Comparison of ENCODE assay signal across 21 cellular contexts in the genomic region with DNA sequence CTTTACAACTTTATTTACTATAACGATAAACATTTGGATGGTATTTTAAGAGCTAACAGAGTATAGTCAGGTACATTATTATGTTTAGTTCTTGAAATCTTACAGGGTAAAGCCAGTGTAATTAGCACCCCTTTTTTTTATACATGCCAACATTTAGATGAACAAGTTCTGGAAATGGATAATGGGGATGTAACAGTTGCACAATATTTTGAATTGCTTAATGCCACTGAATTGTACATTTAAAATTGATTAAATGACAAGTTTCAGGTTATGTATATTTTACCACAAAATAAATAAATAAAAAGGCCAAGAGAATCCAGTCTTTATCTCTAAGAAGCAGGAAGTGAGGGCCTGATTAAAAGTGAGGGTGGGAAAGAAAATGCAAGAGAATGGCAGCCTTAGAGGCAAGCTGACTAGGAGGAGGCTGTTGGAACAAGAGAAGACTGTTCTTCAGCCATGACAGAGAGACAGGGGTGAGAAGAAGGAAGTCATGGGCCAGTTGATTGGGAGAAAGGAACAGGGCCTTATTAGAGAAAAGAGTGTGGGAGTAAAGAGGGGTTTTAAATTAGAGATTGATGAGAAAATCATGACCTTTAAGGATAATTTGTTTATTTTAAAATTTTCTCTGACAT. TPM values are rescaled to one million over a fixed set of nuclear protein-coding genes. Genes with fewer than 3 reads are reported as not detected.
"Had no signal": no experiment of that assay in that cellular context is flagged by ENCODE, and none has a peak within 500 bp of the region (broad histone marks: within the 10 kb centered on the region; RNA-seq: fewer than 3 reads in every experiment).

No MANE protein-coding gene starts in this region.

- H3K36me3 Mint-ChIP-seq: mesothelial cell of epicardium; natural killer cell treated with Interleukin-12 subunit alpha and Interleukin-12 subunit beta and Interleukin-15 and Interleukin-18, amount 100 ng/mL, for 72 hours; neural progenitor cell had no signal

- H3K4me3 Mint-ChIP-seq: effector memory CD8-positive, alpha-beta T cell; memory B cell; mesothelial cell of epicardium; natural killer cell treated with Interleukin-12 subunit alpha and Interleukin-12 subunit beta and Interleukin-15 and Interleukin-18, amount 100 ng/mL, for 72 hours; neural progenitor cell had no signal

- ATAC-seq: effector memory CD8-positive, alpha-beta T cell; left cardiac atrium; lower lobe of right lung; natural killer cell treated with Interleukin-12 subunit alpha and Interleukin-12 subunit beta and Interleukin-15 and Interleukin-18, amount 100 ng/mL, for 72 hours; right cardiac atrium had no signal

- H3K9me3 Mint-ChIP-seq: effector memory CD8-positive, alpha-beta T cell; natural killer cell treated with Interleukin-12 subunit alpha and Interleukin-12 subunit beta and Interleukin-15 and Interleukin-18, amount 100 ng/mL, for 72 hours; neural progenitor cell had no signal

- H3K27me3 Mint-ChIP-seq: effector memory CD8-positive, alpha-beta T cell; memory B cell; natural killer cell treated with Interleukin-12 subunit alpha and Interleukin-12 subunit beta and Interleukin-15 and Interleukin-18, amount 100 ng/mL, for 72 hours; progenitor cell of endocrine pancreas had no signal

- DNase-seq: effector memory CD8-positive, alpha-beta T cell; esophagus squamous epithelium; foreskin fibroblast; kidney; left cardiac atrium; left ventricle myocardium inferior; lower lobe of right lung; nucleus accumbens; ovary; right cardiac atrium; small intestine; stimulated activated CD4-positive, alpha-beta T cell treated with anti-CD3 and anti-CD28 coated beads, Interleukin-12 subunit alpha, Interleukin-12 subunit beta, amount 100 ng/mL, for 4 hours; stimulated activated naive CD4-positive, alpha-beta T cell; stomach; substantia nigra; transverse colon had no signal

- H3K27ac Mint-ChIP-seq: effector memory CD8-positive, alpha-beta T cell; memory B cell; mesothelial cell of epicardium; natural killer cell treated with Interleukin-12 subunit alpha and Interleukin-12 subunit beta and Interleukin-15 and Interleukin-18, amount 100 ng/mL, for 72 hours; neural progenitor cell had no signal

- FAIRE-seq: kidney, small intestine had no signal

- H3K4me1 Mint-ChIP-seq: memory B cell, neural progenitor cell had no signal

RNA-seq across cellular contexts. Expression of gene TNFSF18, which starts 49.9 kb away (rescaled TPM):
- polyA plus RNA-seq: ovary, right cardiac atrium had no signal
